21 cellular contexts compared by ENCODE assay signal in genomic region chr4:83631066-83631465, GRCh38.
A peak's percentile ranks its signal among the peaks of the same experiment; 100 is the strongest.
DNase-seq lines count a peak whose midpoint lies in the region; ATAC-seq and TF ChIP-seq lines count a peak whose summit lies in the region.
"Had no signal": no experiment of that assay in that cellular context is flagged by ENCODE, and none has a peak within 500 bp of the region (broad histone marks: within the 10 kb centered on the region; RNA-seq: fewer than 3 reads in every experiment).

No MANE protein-coding gene starts in this region.

- H3K27ac ChIP-seq in sigmoid colon (peak overlapping the region; percentile 8 to 75 (median 49)), suprapubic skin (no peak overlapping the region)
- H3K27ac ChIP-seq: PC-9, right lobe of liver had no signal

- TF ChIP-seq CTCF in astrocyte of the spinal cord (IDR thresholded peaks at IDR 0.05; ENCODE audit: low read depth, low read length) (no peak), foreskin fibroblast (IDR thresholded peaks at IDR 0.05; ENCODE audit: low read depth, low read length) (no peak), sigmoid colon (IDR thresholded peaks at IDR 0.05) (no peak), suprapubic skin (IDR thresholded peaks at IDR 0.05) (no peak)

- ATAC-seq in GM18867 (IDR thresholded peaks at IDR 0.05; ENCODE audit: unreplicated experiment) (no peak), SK-N-SH treated with all-trans-retinoic acid at 6 μM for 48 hours (no peak)
- ATAC-seq: activated CD4-positive, alpha-beta T cell treated with anti-CD3 and anti-CD28 coated beads for 36 hours had no signal

- TF ChIP-seq EP300 in sigmoid colon (IDR thresholded peaks at IDR 0.05) (peak in 2 of 4 donors; percentile 62 to 72), suprapubic skin (IDR thresholded peaks at IDR 0.05) (no peak)

- 69 to 72% methylated on average over 2 of the region's 2 CpGs for WGBS in sigmoid colon, 2 donors
- WGBS in suprapubic skin = 68% methylated on average over 2 of the region's 2 CpGs

- no peaks in the 10 kb centered on the region for H3K9me3 ChIP-seq in sigmoid colon
- H3K9me3 ChIP-seq in suprapubic skin = no peaks in the 10 kb centered on the region
- H3K9me3 ChIP-seq: right lobe of liver had no signal

- no peak for TF ChIP-seq POLR2A in sigmoid colon (IDR thresholded peaks at IDR 0.05)
- TF ChIP-seq POLR2A in suprapubic skin (IDR thresholded peaks at IDR 0.05) = no peak

- intact Hi-C loops in sigmoid colon (cut with DNase I) = no loop called here

- H3K4me3 ChIP-seq in astrocyte of the spinal cord (ENCODE audit: low read depth, low read length) (no peak overlapping the region), foreskin fibroblast (ENCODE audit: low read depth in 1 of 2, low read length in 2 of 2) (no peak overlapping the region), sigmoid colon (no peak overlapping the region), suprapubic skin (no peak overlapping the region)
- H3K4me3 ChIP-seq: heart right ventricle, PC-9, right lobe of liver had no signal

- H3K4me1 ChIP-seq in sigmoid colon (peaks cover 0 to 52% (median 39%) of the 10 kb centered on the region in 4 donors), suprapubic skin (peaks cover 6% of the 10 kb centered on the region)
- H3K4me1 ChIP-seq: right lobe of liver had no signal

- in situ Hi-C loops in astrocyte of the spinal cord (cut with HindIII; ENCODE audit: low sequenced_read_pairs) = no loop called here

- peak; percentile 8 for DNase-seq in EL
- DNase-seq in astrocyte of the spinal cord (ENCODE audit: low read depth, low spot score) = peak; percentile 29
- peak; percentile 15 to 47 for DNase-seq in foreskin fibroblast
- DNase-seq in sigmoid colon = no peak
- no peak for DNase-seq in NCI-H2227 (lab: John Stamatoyannopoulos, UW; ENCODE audit: unreplicated experiment)
- DNase-seq in suprapubic skin (ENCODE audit: low spot score in 2 of 2) = no peak
- DNase-seq: activated CD4-positive, alpha-beta T cell treated with anti-CD3 and anti-CD28 coated beads for 36 hours; activated effector memory CD4-positive, alpha-beta T cell treated with anti-CD3 and anti-CD28 coated beads, Interleukin-2, amount 50 U/mL, for 16 hours; AML-193; GF-D8; heart right ventricle; islet precursor cell; NCI-H1048; NCI-H526 treated with DMSO at 0.1 percent for 48 hours; occipital lobe; PC-9; right lobe of liver; stimulated activated CD4-positive, alpha-beta T cell treated with anti-CD3 and anti-CD28 coated beads, Interleukin-2, amount 100 ng/mL, for 24 hours; T-helper 9 cell had no signal

- H3K27me3 ChIP-seq in sigmoid colon = no peaks in the 10 kb centered on the region
- H3K27me3 ChIP-seq in suprapubic skin = no peaks in the 10 kb centered on the region
- H3K27me3 ChIP-seq: heart right ventricle, right lobe of liver had no signal

- H3K36me3 ChIP-seq in sigmoid colon = no peaks in the 10 kb centered on the region
- H3K36me3 ChIP-seq in suprapubic skin = no peaks in the 10 kb centered on the region
- H3K36me3 ChIP-seq: heart right ventricle, right lobe of liver had no signal

TF ChIP-seq in SK-N-SH treated with all-trans-retinoic acid at 6 μM for 48 hours, 23 proteins besides CTCF, POLR2A, EP300 and RAD21:
- TF ChIP-seq ZC3H10 (CRISPR knock-in tag; IDR thresholded peaks at IDR 0.05) (no peak), ARNTL (CRISPR knock-in tag; IDR thresholded peaks at IDR 0.05; ENCODE audit: borderline replicate concordance, low read depth) (no peak), BACH2 (CRISPR knock-in tag; IDR thresholded peaks at IDR 0.05; ENCODE audit: borderline replicate concordance) (no peak), SNAI2 (CRISPR knock-in tag; IDR thresholded peaks at IDR 0.05) (no peak), ZNF565 (CRISPR knock-in tag; conservative IDR thresholded peaks at IDR 0.05; ENCODE audit: low read depth) (no peak), PPARA (CRISPR knock-in tag; IDR thresholded peaks at IDR 0.05; ENCODE audit: borderline replicate concordance) (no peak), TCF4 (CRISPR knock-in tag; IDR thresholded peaks at IDR 0.05; ENCODE audit: borderline replicate concordance) (no peak), ZFP3 (CRISPR knock-in tag; IDR thresholded peaks at IDR 0.05) (no peak), TOX (CRISPR knock-in tag; IDR thresholded peaks at IDR 0.05; ENCODE audit: borderline replicate concordance) (no peak), TSHZ2 (CRISPR knock-in tag; IDR thresholded peaks at IDR 0.05) (no peak), ISL1 (CRISPR knock-in tag; IDR thresholded peaks at IDR 0.05) (no peak), PATZ1 (CRISPR knock-in tag; IDR thresholded peaks at IDR 0.05; ENCODE audit: borderline replicate concordance) (no peak), GLIS3 (CRISPR knock-in tag; IDR thresholded peaks at IDR 0.05) (no peak), ZNF70 (CRISPR knock-in tag; IDR thresholded peaks at IDR 0.05) (no peak), POU6F1 (CRISPR knock-in tag; IDR thresholded peaks at IDR 0.05; ENCODE audit: borderline replicate concordance, low read depth) (no peak), CSDC2 (CRISPR knock-in tag; IDR thresholded peaks at IDR 0.05) (no peak), RARB (CRISPR knock-in tag; IDR thresholded peaks at IDR 0.05) (no peak), CREB5 (CRISPR knock-in tag; IDR thresholded peaks at IDR 0.05; ENCODE audit: low read depth) (no peak), ESRRG (CRISPR knock-in tag; IDR thresholded peaks at IDR 0.05) (no peak), OSR1 (CRISPR knock-in tag; IDR thresholded peaks at IDR 0.05) (no peak)

Comparison
In these comparisons a context has a peak if more than half of its experiments do, and no peak if none do; other contexts are left out.
1. DNase-seq: peak in EL (single experiment), astrocyte of the spinal cord (single experiment) and foreskin fibroblast (2 of 2); none in sigmoid colon (single experiment), NCI-H2227 (single experiment) and suprapubic skin (0 of 2).